30 cellular contexts compared by ENCODE assay signal in the genomic region with DNA sequence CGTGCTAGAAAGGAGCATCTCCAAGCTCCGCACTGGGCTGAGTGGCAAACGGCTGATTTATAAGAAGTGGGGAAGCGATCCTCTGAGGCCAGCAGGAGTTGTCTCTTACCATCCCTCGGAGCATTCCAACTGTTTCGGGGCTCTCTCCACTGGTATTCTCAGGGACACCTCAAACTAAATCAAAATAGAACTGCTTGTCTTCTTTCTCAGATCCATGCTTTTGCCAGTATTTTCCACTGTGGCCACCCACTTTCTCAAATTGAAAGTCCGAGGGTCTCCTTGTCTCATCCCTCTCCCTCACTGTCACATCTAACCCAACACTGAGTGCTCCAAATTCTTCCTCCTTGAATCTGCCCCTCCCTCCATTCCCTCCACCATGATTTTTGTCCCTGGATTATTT.
"Had no signal": no experiment of that assay in that cellular context is flagged by ENCODE, and none has a peak within 500 bp of the region (broad histone marks: within the 10 kb centered on the region; RNA-seq: fewer than 3 reads in every experiment).

No MANE protein-coding gene starts in this region.

- H3K27ac Mint-ChIP-seq: mesothelial cell of epicardium; natural killer cell; nephron progenitor cell; neural progenitor cell; progenitor cell of endocrine pancreas; stimulated activated naive B cell treated with anti-CD40 and anti-IgM and Interleukin-4, amounts not matched to agents 10 μg/mL and 1 μg/mL and 100 μg/mL, for 72 hours had no signal

- H3K4me3 Mint-ChIP-seq: mesothelial cell of epicardium; naive B cell; natural killer cell; nephron progenitor cell; neural progenitor cell; stimulated activated naive B cell treated with anti-CD40 and anti-IgM and Interleukin-4, amounts not matched to agents 10 μg/mL and 1 μg/mL and 100 μg/mL, for 72 hours had no signal

- H3K27ac ChIP-seq: left lung, lower lobe of right lung, neural progenitor cell, neutrophil, parathyroid adenoma, skin epidermis, stomach, thoracic aorta, tibial artery, uterus had no signal

- H3K36me3 ChIP-seq: left lung, lower lobe of right lung, neural progenitor cell, neutrophil, stomach, thoracic aorta, tibial artery, uterus had no signal

- H3K36me3 Mint-ChIP-seq: mesothelial cell of epicardium; natural killer cell; neural progenitor cell; stimulated activated naive B cell treated with anti-CD40 and anti-IgM and Interleukin-4, amounts not matched to agents 10 μg/mL and 1 μg/mL and 100 μg/mL, for 72 hours had no signal

- H3K9me3 Mint-ChIP-seq: mesothelial cell of epicardium; natural killer cell; nephron progenitor cell; stimulated activated naive B cell treated with anti-CD40 and anti-IgM and Interleukin-4, amounts not matched to agents 10 μg/mL and 1 μg/mL and 100 μg/mL, for 72 hours had no signal

- H3K9me3 ChIP-seq: left lung, lower lobe of right lung, neutrophil, stomach, thoracic aorta, tibial artery, uterus had no signal

- H3K27me3 ChIP-seq: uterus had no signal

- H3K4me1 ChIP-seq: lower lobe of right lung, stomach, tibial artery, uterus had no signal

- H3K4me1 Mint-ChIP-seq: mesothelial cell of epicardium; naive B cell; stimulated activated naive B cell treated with anti-CD40 and anti-IgM and Interleukin-4, amounts not matched to agents 10 μg/mL and 1 μg/mL and 100 μg/mL, for 72 hours had no signal

- ATAC-seq: left colon; left lung; lower lobe of right lung; natural killer cell; right cardiac atrium; sciatic nerve; stimulated activated naive B cell treated with anti-CD40 and anti-IgM and Interleukin-4, amounts not matched to agents 10 μg/mL and 1 μg/mL and 100 μg/mL, for 72 hours; stimulated activated naive CD8-positive, alpha-beta T cell treated with anti-CD3 and anti-CD28 coated beads, Interleukin-15, Interleukin-2, amounts not matched to agents 100 U/mL and 50 U/mL, for 24 hours had no signal

- DNase-seq: kidney; left colon; left lung; lower lobe of right lung; mammary epithelial cell; mesenchymal stem cell; naive B cell; natural killer cell; nephron progenitor cell; occipital lobe; retina; right cardiac atrium; stimulated activated CD4-positive, alpha-beta T cell treated with anti-CD3 and anti-CD28 coated beads, Interleukin-12 subunit alpha, Interleukin-12 subunit beta, amount 100 ng/mL, for 4 hours; stimulated activated CD4-positive, alpha-beta T cell treated with anti-CD3 and anti-CD28 coated beads, Interleukin-15, amount 100 ng/mL, for 24 hours; stimulated activated CD4-positive, alpha-beta T cell treated with anti-CD3 and anti-CD28 coated beads, Interleukin-2, amount 100 ng/mL, for 24 hours; stimulated activated CD4-positive, alpha-beta T cell treated with anti-CD3 and anti-CD28 coated beads, Interleukin-4, amount 100 ng/mL, for 1 hour; stimulated activated naive B cell treated with anti-CD40 and anti-IgM and Interleukin-4, amounts not matched to agents 10 μg/mL and 1 μg/mL and 100 μg/mL, for 72 hours; stimulated activated naive CD8-positive, alpha-beta T cell treated with anti-CD3 and anti-CD28 coated beads, Interleukin-15, Interleukin-2, amounts not matched to agents 100 U/mL and 50 U/mL, for 24 hours; stomach; tibial artery; trophoblast cell; uterus had no signal

- H3K4me3 ChIP-seq: left lung, lower lobe of right lung, neural progenitor cell, skin epidermis, stomach, thoracic aorta, tibial artery, uterus had no signal

- H3K9ac ChIP-seq: neural progenitor cell, parathyroid adenoma had no signal
